1 cellular context compared by ENCODE assay signal in genomic region chr22:21972293-21972779, GRCh38.
TF ChIP-seq lines count a peak whose summit lies in the region.

No MANE protein-coding gene starts in this region.

TF ChIP-seq in HCT116, 20 proteins besides CTCF, POLR2A, EP300 and RAD21 (continued from another document):
- no peak for TF ChIP-seq MAX (IDR thresholded peaks at IDR 0.05)
